3 cellular contexts compared by ENCODE assay signal in genomic region chr1:50796277-50796676, GRCh38.
TF ChIP-seq lines count a peak whose summit lies in the region.

No MANE protein-coding gene starts in this region.

TF ChIP-seq in IMR-90, 13 proteins besides CTCF, POLR2A, EP300 and RAD21 (continued from another document):
- TF ChIP-seq FOS (IDR thresholded peaks at IDR 0.05; ENCODE audit: low read depth, low read length) (no peak), CEBPB (IDR thresholded peaks at IDR 0.05; ENCODE audit: low read depth, low read length) (no peak), RCOR1 (IDR thresholded peaks at IDR 0.05; ENCODE audit: insufficient replicate concordance, low read length) (no peak), BHLHE40 (IDR thresholded peaks at IDR 0.05; ENCODE audit: low read depth, low read length) (no peak), MAZ (IDR thresholded peaks at IDR 0.05; ENCODE audit: borderline replicate concordance, low read depth, low read length) (no peak), ELK1 (IDR thresholded peaks at IDR 0.05; ENCODE audit: borderline replicate concordance, low read depth, low read length) (no peak), SMC3 (IDR thresholded peaks at IDR 0.05; ENCODE audit: low read depth, low read length) (no peak), MAFK (IDR thresholded peaks at IDR 0.05; ENCODE audit: low read depth, low read length) (no peak), USF2 (IDR thresholded peaks at IDR 0.05; ENCODE audit: low read depth, low read length) (no peak)

TF ChIP-seq in endothelial cell of umbilical vein, 7 proteins besides CTCF, POLR2A, EP300 and RAD21 (continued from another document):
- TF ChIP-seq, protein P1, sequence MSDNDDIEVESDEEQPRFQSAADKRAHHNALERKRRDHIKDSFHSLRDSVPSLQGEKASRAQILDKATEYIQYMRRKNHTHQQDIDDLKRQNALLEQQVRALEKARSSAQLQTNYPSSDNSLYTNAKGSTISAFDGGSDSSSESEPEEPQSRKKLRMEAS (IDR thresholded peaks at IDR 0.05; ENCODE audit: insufficient read depth, insufficient read length): no peak
- TF ChIP-seq POLR2AphosphoS5 (IDR thresholded peaks at IDR 0.05; ENCODE audit: insufficient read depth, low read depth, low read length): no peak

TF ChIP-seq in SK-N-SH treated with all-trans-retinoic acid at 6 μM for 48 hours, 23 proteins besides CTCF, POLR2A, EP300 and RAD21:
- TF ChIP-seq, protein P2, sequence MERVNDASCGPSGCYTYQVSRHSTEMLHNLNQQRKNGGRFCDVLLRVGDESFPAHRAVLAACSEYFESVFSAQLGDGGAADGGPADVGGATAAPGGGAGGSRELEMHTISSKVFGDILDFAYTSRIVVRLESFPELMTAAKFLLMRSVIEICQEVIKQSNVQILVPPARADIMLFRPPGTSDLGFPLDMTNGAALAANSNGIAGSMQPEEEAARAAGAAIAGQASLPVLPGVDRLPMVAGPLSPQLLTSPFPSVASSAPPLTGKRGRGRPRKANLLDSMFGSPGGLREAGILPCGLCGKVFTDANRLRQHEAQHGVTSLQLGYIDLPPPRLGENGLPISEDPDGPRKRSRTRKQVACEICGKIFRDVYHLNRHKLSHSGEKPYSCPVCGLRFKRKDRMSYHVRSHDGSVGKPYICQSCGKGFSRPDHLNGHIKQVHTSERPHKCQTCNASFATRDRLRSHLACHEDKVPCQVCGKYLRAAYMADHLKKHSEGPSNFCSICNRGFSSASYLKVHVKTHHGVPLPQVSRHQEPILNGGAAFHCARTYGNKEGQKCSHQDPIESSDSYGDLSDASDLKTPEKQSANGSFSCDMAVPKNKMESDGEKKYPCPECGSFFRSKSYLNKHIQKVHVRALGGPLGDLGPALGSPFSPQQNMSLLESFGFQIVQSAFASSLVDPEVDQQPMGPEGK (CRISPR knock-in tag; IDR thresholded peaks at IDR 0.05; ENCODE audit: borderline replicate concordance): no peak
- TF ChIP-seq ZFP30 (CRISPR knock-in tag; IDR thresholded peaks at IDR 0.05): no peak
- TF ChIP-seq OSR1 (CRISPR knock-in tag; IDR thresholded peaks at IDR 0.05): no peak
- no peak for TF ChIP-seq ZC3H10 (CRISPR knock-in tag; IDR thresholded peaks at IDR 0.05)
- no peak for TF ChIP-seq ESRRG (CRISPR knock-in tag; IDR thresholded peaks at IDR 0.05)
- TF ChIP-seq CSDC2 (CRISPR knock-in tag; IDR thresholded peaks at IDR 0.05): no peak
- no peak for TF ChIP-seq BACH2 (CRISPR knock-in tag; IDR thresholded peaks at IDR 0.05; ENCODE audit: borderline replicate concordance)
- TF ChIP-seq ZNF565 (CRISPR knock-in tag; conservative IDR thresholded peaks at IDR 0.05; ENCODE audit: low read depth): no peak
- TF ChIP-seq RARB (CRISPR knock-in tag; IDR thresholded peaks at IDR 0.05): no peak
- TF ChIP-seq PPARA (CRISPR knock-in tag; IDR thresholded peaks at IDR 0.05; ENCODE audit: borderline replicate concordance): no peak
- no peak for TF ChIP-seq TCF4 (CRISPR knock-in tag; IDR thresholded peaks at IDR 0.05; ENCODE audit: borderline replicate concordance)
TF ChIP-seq in SK-N-SH treated with all-trans-retinoic acid at 6 μM for 48 hours: peak in this region for 0.
